In genomic region chr6:26521485-26522391, GRCh38 we compare ENCODE assay signal across 1 cellular context.
TF ChIP-seq lines count a peak whose summit lies in the region.

No MANE protein-coding gene starts in this region.

TF ChIP-seq in K562, 482 proteins besides CTCF, POLR2A, EP300 and RAD21 (continued from another document and continues in another):
- TF ChIP-seq CEBPG (CRISPR knock-in tag; IDR thresholded peaks at IDR 0.05) (0 out of 2 replicates have a peak, but pooled peaks have one; percentile 24), CEBPG (tag; conservative IDR thresholded peaks at IDR 0.05 in 1 of 2, IDR thresholded peaks at IDR 0.05 in 1 of 2) (no peak), CREM (IDR thresholded peaks at IDR 0.05; ENCODE audit: low read depth) (no peak; the same call in 1 of the 2 replicates), HSF4 (CRISPR knock-in tag; IDR thresholded peaks at IDR 0.05; ENCODE audit: borderline replicate concordance) (no peak), ZNF655 (CRISPR knock-in tag; IDR thresholded peaks at IDR 0.05) (no peak), FOSL1 (tag; conservative IDR thresholded peaks at IDR 0.05) (no peak), RAD51 (IDR thresholded peaks at IDR 0.05; ENCODE audit: borderline replicate concordance, low read depth) (no peak), EHMT2 (IDR thresholded peaks at IDR 0.05) (no peak), ZNF398 (CRISPR knock-in tag; IDR thresholded peaks at IDR 0.05) (no peak), SMARCE1 (IDR thresholded peaks at IDR 0.05) (no peak), ZFP30 (CRISPR knock-in tag; IDR thresholded peaks at IDR 0.05; ENCODE audit: borderline replicate concordance) (no peak), NCOA6 (IDR thresholded peaks at IDR 0.05) (peak; percentile 82), ZNF263 (CRISPR knock-in tag; IDR thresholded peaks at IDR 0.05; ENCODE audit: borderline replicate concordance) (peak; percentile 78), PHB (CRISPR knock-in tag; IDR thresholded peaks at IDR 0.05) (no peak), ZSCAN29 (IDR thresholded peaks at IDR 0.05) (peak; percentile 48; the same call in 1 of the 2 replicates), ZNF347 (CRISPR knock-in tag; IDR thresholded peaks at IDR 0.05; ENCODE audit: low read depth) (no peak), CREB5 (CRISPR knock-in tag; IDR thresholded peaks at IDR 0.05) (no peak), MEIS2 (IDR thresholded peaks at IDR 0.05; ENCODE audit: partially characterized antibody) (no peak), E2F6 (IDR thresholded peaks at IDR 0.05; ENCODE audit: borderline replicate concordance in 1 of 2, extremely low read depth in 1 of 2, insufficient read depth in 1 of 2, insufficient read length in 1 of 2, low read depth in 1 of 2, low read length in 1 of 2, poor library complexity in 1 of 2, severe bottlenecking in 1 of 2) (peak; percentile 87 to 89), THRB (CRISPR knock-in tag; conservative IDR thresholded peaks at IDR 0.05) (0 out of 2 replicates have a peak, but pooled peaks have one; percentile 2), NBN (IDR thresholded peaks at IDR 0.05; ENCODE audit: low read depth) (peak; percentile 90), POLR2AphosphoS2 (IDR thresholded peaks at IDR 0.05; ENCODE audit: low read length) (no peak), ZBTB26 (CRISPR knock-in tag; IDR thresholded peaks at IDR 0.05) (no peak; the same call in 1 of the 2 replicates), BMI1 (IDR thresholded peaks at IDR 0.05; ENCODE audit: low read length) (no peak), NFRKB (IDR thresholded peaks at IDR 0.05; ENCODE audit: low read depth) (peak; percentile 96), CBX5 (IDR thresholded peaks at IDR 0.05; ENCODE audit: borderline replicate concordance, low read depth) (no peak), JUN (IDR thresholded peaks at IDR 0.05; ENCODE audit: borderline replicate concordance, low read depth, low read length) (no peak), JUN (CRISPR knock-in tag; IDR thresholded peaks at IDR 0.05; ENCODE audit: borderline replicate concordance) (no peak; the same call in 1 of the 2 replicates), TSHZ1 (CRISPR knock-in tag; IDR thresholded peaks at IDR 0.05) (no peak), AFF4 (CRISPR knock-in tag; IDR thresholded peaks at IDR 0.05) (peak; percentile 99), SMAD1 (IDR thresholded peaks at IDR 0.05; ENCODE audit: low read depth, low read length, partially characterized antibody) (peak; percentile 94), U2AF2 (optimal IDR thresholded peaks at IDR 0.05; ENCODE audit: low read depth, low read length) (no peak), MYNN (IDR thresholded peaks at IDR 0.05) (no peak), MYNN (CRISPR knock-in tag; IDR thresholded peaks at IDR 0.05) (no peak), PCBP2 (IDR thresholded peaks at IDR 0.05; ENCODE audit: low read depth, low read length, poor library complexity, severe bottlenecking) (no peak), ID3 (CRISPR knock-in tag; IDR thresholded peaks at IDR 0.05) (no peak), ID3 (tag; IDR thresholded peaks at IDR 0.05) (peak; percentile 75), NCOA1 (IDR thresholded peaks at IDR 0.05; ENCODE audit: low read depth) (no peak), RBM15 (IDR thresholded peaks at IDR 0.05; ENCODE audit: insufficient read depth, low read length) (no peak), FOXP4 (CRISPR knock-in tag; IDR thresholded peaks at IDR 0.05; ENCODE audit: borderline replicate concordance) (peak; percentile 98; the same call in 1 of the 2 replicates), GABPB1 (CRISPR knock-in tag; IDR thresholded peaks at IDR 0.05) (peak; percentile 87), HDAC3 (IDR thresholded peaks at IDR 0.05; ENCODE audit: borderline replicate concordance, partially characterized antibody) (peak; percentile 72), DMBX1 (CRISPR knock-in tag; IDR thresholded peaks at IDR 0.05; ENCODE audit: borderline replicate concordance) (peak; percentile 76), PHF21A (IDR thresholded peaks at IDR 0.05; ENCODE audit: borderline replicate concordance, low read depth) (peak; percentile 100), SMAD2 (IDR thresholded peaks at IDR 0.05; ENCODE audit: low read depth, low read length) (no peak), ZNF197 (CRISPR knock-in tag; IDR thresholded peaks at IDR 0.05; ENCODE audit: low read depth) (peak; percentile 84; the same call in 1 of the 2 replicates), EP400 (IDR thresholded peaks at IDR 0.05) (peak; percentile 93)
